In the genomic region with DNA sequence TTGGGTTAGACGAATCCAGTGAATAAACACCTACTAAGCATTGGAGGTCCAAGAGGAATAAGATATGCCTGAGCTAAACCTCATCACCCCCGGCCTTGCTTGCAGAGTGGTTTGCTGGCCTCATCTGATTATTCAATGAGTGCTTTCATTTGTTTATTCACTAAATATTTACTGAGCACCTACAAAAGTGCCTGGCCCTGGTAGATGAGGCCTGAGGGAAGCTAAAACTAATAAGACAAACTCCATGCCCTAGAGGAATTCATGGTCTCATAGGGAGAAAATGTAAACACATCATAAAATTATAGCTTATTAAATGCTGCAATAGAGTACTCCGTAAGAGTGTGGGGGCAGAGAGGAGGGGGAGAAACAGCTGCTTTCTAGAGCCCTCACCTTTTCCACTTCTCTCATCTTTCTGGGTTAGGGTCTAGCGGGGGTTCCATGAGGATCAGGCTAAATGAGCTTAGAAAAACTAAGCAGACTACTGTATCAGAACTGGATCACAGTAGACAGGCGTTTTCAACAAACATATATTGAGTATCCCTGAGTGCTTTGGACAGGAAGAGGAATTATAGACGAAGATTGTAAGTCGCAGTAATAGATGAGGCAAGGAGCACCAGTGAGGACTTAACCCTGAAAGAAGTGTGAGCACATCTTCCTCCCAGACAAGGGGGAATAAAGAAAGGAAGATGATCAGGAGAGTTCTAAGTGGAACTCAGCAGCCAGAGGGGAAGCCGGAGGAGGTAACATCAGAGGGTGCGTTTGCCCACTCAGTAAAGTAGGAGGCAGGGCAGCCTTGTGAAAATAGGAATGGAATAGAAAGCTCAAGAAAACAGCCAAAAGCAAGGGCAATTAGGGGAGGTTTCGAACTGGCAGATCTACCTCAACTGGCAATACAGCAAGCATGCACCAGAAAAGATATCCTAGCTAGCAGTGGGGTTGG, we compare ENCODE assay signal across 18 cellular contexts. TPM values are rescaled to one million over a fixed set of nuclear protein-coding genes. Genes with fewer than 3 reads are reported as not detected.
A peak's percentile ranks its signal among the peaks of the same experiment; 100 is the strongest.
DNase-seq lines count a peak whose midpoint lies in the region; TF ChIP-seq lines count a peak whose summit lies in the region.
"Had no signal": no experiment of that assay in that cellular context is flagged by ENCODE, and none has a peak within 500 bp of the region (broad histone marks: within the 10 kb centered on the region; RNA-seq: fewer than 3 reads in every experiment).

No MANE protein-coding gene starts in this region.

- no peak overlapping the region for H3K4me3 ChIP-seq in effector memory CD4-positive, alpha-beta T cell (ENCODE audit: insufficient read depth, low read depth, low read length, poor library complexity, severe bottlenecking)
- no peak overlapping the region for H3K4me3 ChIP-seq in transverse colon
- H3K4me3 ChIP-seq: PC-9 had no signal

- CTCF ChIA-PET in MCF 10A (lab: Yijun Ruan, JAX), result interaction anchor here (0.6 to 2.3 kb wide), 7 partner anchors 8 to 1034 kb away, joined by 3 to 10 read pairs (median 3); no protein-coding TSS in a partner anchor

- no peak for TF ChIP-seq EP300 in transverse colon (IDR thresholded peaks at IDR 0.05; ENCODE audit: low read depth)

- no peak overlapping the region for H3K27ac Mint-ChIP-seq in MCF 10A (ENCODE audit: low read depth, unreplicated experiment)
- H3K27ac Mint-ChIP-seq: activated CD4-positive, alpha-beta memory T cell treated with anti-CD3 and anti-CD28 coated beads, Interleukin-2, amount 10 ng/mL, durations not matched to agents 7 days and 5 days; activated naive CD8-positive, alpha-beta T cell treated with anti-CD3 and anti-CD28 coated beads, Interleukin-2, amount 50 U/mL, for 24 hours; CD4-positive, alpha-beta T cell had no signal

- no peaks in the 10 kb centered on the region for H3K9me3 Mint-ChIP-seq in MCF 10A (ENCODE audit: unreplicated experiment)
- H3K9me3 Mint-ChIP-seq: activated CD4-positive, alpha-beta memory T cell treated with anti-CD3 and anti-CD28 coated beads, Interleukin-2, amount 10 ng/mL, durations not matched to agents 7 days and 5 days; activated naive CD8-positive, alpha-beta T cell treated with anti-CD3 and anti-CD28 coated beads, Interleukin-2, amount 50 U/mL, for 24 hours; CD4-positive, alpha-beta T cell had no signal

- WGBS in transverse colon (ENCODE audit: low coverage in 1 of 2), 2 donors, result 45 to 54% methylated on average over 9 to 10 of the region's 10 CpGs

- no peaks in the 10 kb centered on the region for H3K9me3 ChIP-seq in effector memory CD4-positive, alpha-beta T cell (ENCODE audit: control insufficient read depth, low read length)
- H3K9me3 ChIP-seq in transverse colon, result no peaks in the 10 kb centered on the region

- no peak for TF ChIP-seq POLR2A in transverse colon (IDR thresholded peaks at IDR 0.05)

- no peaks in the 10 kb centered on the region for H3K36me3 ChIP-seq in effector memory CD4-positive, alpha-beta T cell (ENCODE audit: control insufficient read depth, insufficient read depth, low read length)
- H3K36me3 ChIP-seq in transverse colon, result no peaks in the 10 kb centered on the region

- POLR2A ChIA-PET in MCF 10A (lab: Yijun Ruan, JAX), result interaction anchor here (0.6 to 1.8 kb wide), 4 partner anchors 8 to 178 kb away, joined by 3 to 5 read pairs (median 3); no protein-coding TSS in a partner anchor

- peak; percentile 90 to 94 for DNase-seq in T47D (ENCODE audit: low read depth in 1 of 2, low spot score in 1 of 2)
- DNase-seq in MCF 10A (ENCODE audit: unreplicated experiment), result no peak
- DNase-seq in NCI-H2029 (lab: John Stamatoyannopoulos, UW), result peak; percentile 75
- peak; percentile 34 for DNase-seq in SHP77 treated with DMSO at 0.1 percent for 48 hours (lab: John Stamatoyannopoulos, UW)
- DNase-seq in kidney tubule cell (ENCODE audit: low spot score), result no peak
- no peak for DNase-seq in effector memory CD4-positive, alpha-beta T cell
- DNase-seq in transverse colon, result no peak
- DNase-seq in pons (ENCODE audit: low spot score), result no peak
- DNase-seq: activated CD4-positive, alpha-beta memory T cell treated with anti-CD3 and anti-CD28 coated beads, Interleukin-2, amount 10 ng/mL, durations not matched to agents 7 days and 5 days; activated naive CD8-positive, alpha-beta T cell treated with anti-CD3 and anti-CD28 coated beads, Interleukin-2, amount 50 U/mL, for 24 hours; CD4-positive, alpha-beta T cell; GDM1; NCI-H2171 treated with DMSO at 0.1 percent for 48 hours; stimulated activated CD4-positive, alpha-beta T cell treated with anti-CD3 and anti-CD28 coated beads, Interleukin-4, amount 100 ng/mL, for 4 hours had no signal

- no peaks in the 10 kb centered on the region for H3K27me3 Mint-ChIP-seq in MCF 10A (ENCODE audit: insufficient read depth, unreplicated experiment)
- H3K27me3 Mint-ChIP-seq: activated CD4-positive, alpha-beta memory T cell treated with anti-CD3 and anti-CD28 coated beads, Interleukin-2, amount 10 ng/mL, durations not matched to agents 7 days and 5 days; activated naive CD8-positive, alpha-beta T cell treated with anti-CD3 and anti-CD28 coated beads, Interleukin-2, amount 50 U/mL, for 24 hours; CD4-positive, alpha-beta T cell had no signal

- in situ Hi-C loops in T47D (cut with HindIII; ENCODE audit: low pct_unique_long_range_greater_than_20kb, low sequenced_read_pairs) (no loop called here), transverse colon (cut with MboI; ENCODE audit: low pct_ligation_motif_present in 1 of 4, low pct_unique_long_range_greater_than_20kb in 1 of 4, low sequenced_read_pairs in 3 of 4) (no loop called here)

- no peaks in the 10 kb centered on the region for H3K4me1 ChIP-seq in effector memory CD4-positive, alpha-beta T cell (ENCODE audit: control insufficient read depth, insufficient read depth, low read length, poor library complexity, severe bottlenecking)
- H3K4me1 ChIP-seq in transverse colon, result peaks cover 0 to 6% (median 0%) of the 10 kb centered on the region in 4 donors

- H3K36me3 Mint-ChIP-seq in MCF 10A (ENCODE audit: insufficient read depth, unreplicated experiment), result no peaks in the 10 kb centered on the region

- H3K27ac ChIP-seq in effector memory CD4-positive, alpha-beta T cell (ENCODE audit: insufficient read depth, low read length, poor library complexity, severe bottlenecking), result no peak overlapping the region
- H3K27ac ChIP-seq in transverse colon, result no peak overlapping the region
- H3K27ac ChIP-seq: HL-60, KMS-11, PC-9 had no signal

- TF ChIP-seq CTCF in MCF 10A (IDR thresholded peaks at IDR 0.05; ENCODE audit: unreplicated experiment), result no peak
- TF ChIP-seq CTCF in transverse colon (IDR thresholded peaks at IDR 0.05), result no peak

- intact Hi-C loops in MCF 10A (cut with micrococcal nuclease) (no loop called here), transverse colon (cut with DNase I; ENCODE audit: low total_unique reads) (no loop called here)

- no peaks in the 10 kb centered on the region for H3K27me3 ChIP-seq in effector memory CD4-positive, alpha-beta T cell (replicated peaks; ENCODE audit: control insufficient read depth, insufficient read depth, low read length, poor library complexity, severe bottlenecking)
- H3K27me3 ChIP-seq in transverse colon, result no peaks in the 10 kb centered on the region

- H3K4me3 Mint-ChIP-seq in MCF 10A (ENCODE audit: unreplicated experiment), result no peak overlapping the region
- H3K4me3 Mint-ChIP-seq: activated CD4-positive, alpha-beta memory T cell treated with anti-CD3 and anti-CD28 coated beads, Interleukin-2, amount 10 ng/mL, durations not matched to agents 7 days and 5 days; activated naive CD8-positive, alpha-beta T cell treated with anti-CD3 and anti-CD28 coated beads, Interleukin-2, amount 50 U/mL, for 24 hours; CD4-positive, alpha-beta T cell had no signal

- H3K4me1 Mint-ChIP-seq in MCF 10A (ENCODE audit: insufficient read depth, unreplicated experiment), result peaks cover 6% of the 10 kb centered on the region

- BruUV-seq in MCF 10A (replicated peaks; lab: Mats Ljungman, UMichigan), result no TSS peak

RNA-seq across cellular contexts. Expression of a gene that starts 31.5 kb away (rescaled TPM):
- 3.5 and 10.8 TPM in 2 replicates for total RNA-seq in MCF 10A (2022)
- total RNA-seq in transverse colon, result 1 to 10 TPM in 1 of 4 donors, not detected in 3; 1.1 TPM
- total RNA-seq: cardiac septum had no signal

RNA-seq across cellular contexts. Expression of a gene that starts 59.0 kb away (rescaled TPM):
- total RNA-seq in MCF 10A (2022) (80.1 and 104 TPM in 2 replicates), transverse colon (10 to 100 TPM in 3 of 4 donors, 1 to 10 TPM in 1; 6.0 to 46.3 (median 39.9) TPM)

Comparison
In these comparisons a context has a peak if more than half of its experiments do, and no peak if none do; other contexts are left out.
1. DNase-seq: peak in T47D (2 of 2), NCI-H2029 (single experiment) and SHP77 treated with DMSO at 0.1 percent for 48 hours (single experiment); none in MCF 10A (single experiment), kidney tubule cell (single experiment), effector memory CD4-positive, alpha-beta T cell (0 of 3), transverse colon (single experiment) and pons (single experiment).